8 cellular contexts compared by ENCODE assay signal in genomic region chr15:60390931-60391501, GRCh38. TPM values are rescaled to one million over a fixed set of nuclear protein-coding genes. Genes with fewer than 3 reads are reported as not detected.
A peak's percentile ranks its signal among the peaks of the same experiment; 100 is the strongest.
DNase-seq lines count a peak whose midpoint lies in the region; ATAC-seq and TF ChIP-seq lines count a peak whose summit lies in the region.

No MANE protein-coding gene starts in this region.

- TF ChIP-seq CTCF in RWPE2 (IDR thresholded peaks at IDR 0.05; ENCODE audit: poor library complexity, severe bottlenecking) = peak; percentile 43
- no peak for TF ChIP-seq CTCF in progenitor cell of endocrine pancreas (IDR thresholded peaks at IDR 0.05; ENCODE audit: unreplicated experiment)

- peak overlapping the region; percentile 0 for H3K4me3 Mint-ChIP-seq in progenitor cell of endocrine pancreas (ENCODE audit: low read depth)

- no peak for TF ChIP-seq POLR2A in GM18505 (IDR thresholded peaks at IDR 0.05; ENCODE audit: borderline replicate concordance, extremely low read depth, insufficient read depth, insufficient read length)

- in situ Hi-C loops in HAP-1 (cut with MboI; ENCODE audit: low sequenced_read_pairs) = no loop called here

- H3K4me1 ChIP-seq in HAP-1 (peaks cover 69% of the 10 kb centered on the region), RWPE2 (ENCODE audit: insufficient read depth, poor library complexity, severe bottlenecking) (peaks cover 77% of the 10 kb centered on the region)

- H3K36me3 ChIP-seq in HAP-1 (replicated peaks) (peaks cover 59% of the 10 kb centered on the region), RWPE2 (ENCODE audit: low read depth) (peaks cover 96% of the 10 kb centered on the region)

- H3K9me3 ChIP-seq in HAP-1 (no peaks in the 10 kb centered on the region), RWPE2 (ENCODE audit: severe bottlenecking) (no peaks in the 10 kb centered on the region)

- H3K27ac Mint-ChIP-seq in progenitor cell of endocrine pancreas = peak overlapping the region; percentile 51

- DNase-seq in HAP-1 (ENCODE audit: low spot score in 2 of 2) (peak; percentile 86 to 92), RWPE2 (ENCODE audit: low spot score) (peak; percentile 88), fibroblast of peridontal ligament (ENCODE audit: extremely low read depth) (peak; percentile 90), progenitor cell of endocrine pancreas (ENCODE audit: low spot score, unreplicated experiment) (no peak)

- H3K36me3 Mint-ChIP-seq in progenitor cell of endocrine pancreas (ENCODE audit: insufficient read depth) = peaks cover 19% of the 10 kb centered on the region

- H3K27me3 Mint-ChIP-seq in progenitor cell of endocrine pancreas = no peaks in the 10 kb centered on the region

- peaks cover 5% of the 10 kb centered on the region for H3K9me3 Mint-ChIP-seq in progenitor cell of endocrine pancreas (ENCODE audit: low read depth)

- H3K4me3 ChIP-seq in HAP-1 = no peak overlapping the region
- H3K4me3 ChIP-seq in RWPE2 (ENCODE audit: severe bottlenecking) = peak overlapping the region; percentile 8

- ATAC-seq in RWPE2 (ENCODE audit: low read depth) = peak; percentile 51
- no peak for ATAC-seq in HG03039 (IDR thresholded peaks at IDR 0.05; ENCODE audit: unreplicated experiment)
- ATAC-seq in GM18505 (IDR thresholded peaks at IDR 0.05; ENCODE audit: unreplicated experiment) = no peak
- ATAC-seq in HG02938 (IDR thresholded peaks at IDR 0.05; ENCODE audit: unreplicated experiment) = no peak
- ATAC-seq in GM21786 (IDR thresholded peaks at IDR 0.05; ENCODE audit: unreplicated experiment) = no peak

- H3K27ac ChIP-seq in RWPE2 (ENCODE audit: poor library complexity, severe bottlenecking) = peak overlapping the region; percentile 99

- H3K4me1 Mint-ChIP-seq in progenitor cell of endocrine pancreas (ENCODE audit: low read depth) = peaks cover 70% of the 10 kb centered on the region

- H3K27me3 ChIP-seq in HAP-1 (ENCODE audit: low read depth) (no peaks in the 10 kb centered on the region), RWPE2 (ENCODE audit: insufficient read depth, poor library complexity, severe bottlenecking) (no peaks in the 10 kb centered on the region)

RNA-seq across cellular contexts. Expression of gene ANXA2, which starts 6.8 kb away (rescaled TPM):
- total RNA-seq in progenitor cell of endocrine pancreas = 311 and 366 TPM in 2 replicates
